In genomic region chr11:94400839-94401772, GRCh38 we compare ENCODE assay signal across 8 cellular contexts. TPM values are rescaled to one million over a fixed set of nuclear protein-coding genes. Genes with fewer than 3 reads are reported as not detected.
DNase-seq lines count a peak whose midpoint lies in the region; ATAC-seq and TF ChIP-seq lines count a peak whose summit lies in the region.

GPR83 (minus strand) TSS chr11:94401419; CDS start chr11:94401247, 172 bp downstream.

- H2AFZ ChIP-seq in ACC112 (ENCODE audit: low read length, unreplicated experiment), result no peak within 1 kb of the TSS
- peak within 1 kb of the TSS; percentile 90 for H2AFZ ChIP-seq in IMR-90 (replicated peaks; ENCODE audit: low read length, poor library complexity)
- no peak within 1 kb of the TSS for H2AFZ ChIP-seq in MM.1S (ENCODE audit: low read length)

- in situ Hi-C loops in IMR-90 (cut with MboI; ENCODE audit: low sequenced_read_pairs), result no loop called here

- H3K18ac ChIP-seq in IMR-90 (ENCODE audit: low read depth, low read length), result no peak within 1 kb of the TSS

- no peaks in the 10 kb centered on the region for H3K9me1 ChIP-seq in IMR-90 (ENCODE audit: insufficient read depth, low read length)

- no peak within 1 kb of the TSS; the same call in 1 of the 2 replicates for H3K23ac ChIP-seq in IMR-90 (ENCODE audit: low read depth, low read length)

- H4K8ac ChIP-seq in IMR-90 (ENCODE audit: low read depth in 2 of 2, low read length in 2 of 2), result no peak within 1 kb of the TSS

- H3K36me3 ChIP-seq in ACC112 (ENCODE audit: insufficient read depth, low read length) (no peaks in the 10 kb centered on the region), IMR-90 (ENCODE audit: control insufficient read depth, insufficient read depth, low read length) (no peaks in the 10 kb centered on the region), duodenal mucosa (ENCODE audit: control insufficient read depth in 1 of 2, insufficient read depth in 2 of 2, low read length in 2 of 2) (no peaks in the 10 kb centered on the region), mesodermal cell (ENCODE audit: control insufficient read depth, insufficient read depth, low read length) (no peaks in the 10 kb centered on the region), MM.1S (replicated peaks; ENCODE audit: insufficient read depth, low read length) (no peaks in the 10 kb centered on the region)

- no peak within 1 kb of the TSS for H4K91ac ChIP-seq in IMR-90 (ENCODE audit: insufficient read depth, low read depth, low read length)

- no peak within 1 kb of the TSS for H2BK15ac ChIP-seq in IMR-90 (ENCODE audit: low read depth, low read length)

- peaks cover 7% of the 10 kb centered on the region for H3K4me1 Mint-ChIP-seq in CD4-positive, alpha-beta T cell (ENCODE audit: low read depth)

- TF ChIP-seq CTCF in IMR-90 (conservative IDR thresholded peaks at IDR 0.05; ENCODE audit: low read depth, low read length) (no peak), MM.1S (IDR thresholded peaks at IDR 0.05; ENCODE audit: low read length) (no peak)
- TF ChIP-seq CTCF in CD4-positive, alpha-beta T cell (IDR thresholded peaks at IDR 0.05), result no peak

- dilution Hi-C loops in IMR-90 (cut with HindIII; ENCODE audit: low sequenced_read_pairs, unreplicated experiment), result no loop called here

- no peak within 1 kb of the TSS for H3K14ac ChIP-seq in IMR-90 (replicated peaks; ENCODE audit: low read depth, low read length)

- no peak within 1 kb of the TSS for H2BK5ac ChIP-seq in IMR-90 (ENCODE audit: low read depth, low read length, poor library complexity, severe bottlenecking)

- no peaks in the 10 kb centered on the region for H3F3A ChIP-seq in MM.1S (ENCODE audit: insufficient read depth, low read length)

- no peak within 1 kb of the TSS for H3K4ac ChIP-seq in IMR-90 (ENCODE audit: low read depth, low read length)

- H4K5ac ChIP-seq in IMR-90 (ENCODE audit: low read depth, low read length), result no peak within 1 kb of the TSS

- peaks cover 61% of the 10 kb centered on the region for H3K27me3 ChIP-seq in ACC112 (ENCODE audit: insufficient read depth, low read length)
- peaks cover 37% of the 10 kb centered on the region for H3K27me3 ChIP-seq in IMR-90 (ENCODE audit: control insufficient read depth, insufficient read depth, low read length)
- H3K27me3 ChIP-seq in duodenal mucosa (ENCODE audit: control insufficient read depth in 1 of 2, insufficient read depth in 2 of 2, low read length in 2 of 2), result peaks cover 25 to 39% of the 10 kb centered on the region in 2 donors
- peaks cover 45% of the 10 kb centered on the region for H3K27me3 ChIP-seq in CD4-positive, alpha-beta T cell (ENCODE audit: control insufficient read depth, insufficient read depth, low read length)
- H3K27me3 ChIP-seq in MM.1S (replicated peaks; ENCODE audit: insufficient read depth, low read length), result no peaks in the 10 kb centered on the region

- no peaks in the 10 kb centered on the region for H4K20me1 ChIP-seq in IMR-90 (ENCODE audit: insufficient read depth, low read length)
- H4K20me1 ChIP-seq in MM.1S (ENCODE audit: insufficient read depth, low read length), result no peaks in the 10 kb centered on the region

- no peak within 1 kb of the TSS for H2BK20ac ChIP-seq in IMR-90 (ENCODE audit: low read depth, low read length)

- peaks cover 57% of the 10 kb centered on the region for H3K27me3 Mint-ChIP-seq in CD4-positive, alpha-beta T cell

- H2AK9ac ChIP-seq in IMR-90 (replicated peaks; ENCODE audit: low read depth, low read length, poor library complexity), result peak within 1 kb of the TSS; percentile 67

- H3K79me1 ChIP-seq in IMR-90 (ENCODE audit: low read depth in 1 of 2, low read length in 2 of 2), result no peaks in the 10 kb centered on the region

- TF ChIP-seq RAD21 in IMR-90 (IDR thresholded peaks at IDR 0.05; ENCODE audit: low read length), result no peak

- H3K4me2 ChIP-seq in IMR-90 (ENCODE audit: low read depth, low read length), result peak within 1 kb of the TSS; percentile 93
- H3K4me2 ChIP-seq in MM.1S (ENCODE audit: low read depth, low read length), result no peak within 1 kb of the TSS

- peaks cover 11% of the 10 kb centered on the region for H3K9me3 Mint-ChIP-seq in CD4-positive, alpha-beta T cell

- no peak within 1 kb of the TSS for H2AK5ac ChIP-seq in IMR-90 (ENCODE audit: low read depth, low read length)

- H3K27ac ChIP-seq in ACC112 (ENCODE audit: low read depth, low read length), result no peak within 1 kb of the TSS
- no peak within 1 kb of the TSS for H3K27ac ChIP-seq in IMR-90 (ENCODE audit: insufficient read depth, low read length)
- H3K27ac ChIP-seq in duodenal mucosa (ENCODE audit: low read depth, low read length), result no peak within 1 kb of the TSS
- H3K27ac ChIP-seq in mesodermal cell (ENCODE audit: low read depth, low read length, severe bottlenecking), result no peak within 1 kb of the TSS
- no peak within 1 kb of the TSS for H3K27ac ChIP-seq in CD4-positive, alpha-beta T cell (ENCODE audit: low read depth, low read length)
- H3K27ac ChIP-seq in MM.1S (ENCODE audit: low read length), result no peak within 1 kb of the TSS

- H3K9me3 ChIP-seq in IMR-90 (ENCODE audit: control insufficient read depth, insufficient read depth, low read length), result no peaks in the 10 kb centered on the region; the same call in 1 of the 2 replicates
- no peaks in the 10 kb centered on the region for H3K9me3 ChIP-seq in duodenal mucosa (ENCODE audit: control insufficient read depth in 1 of 2, low read length in 2 of 2)
- no peaks in the 10 kb centered on the region for H3K9me3 ChIP-seq in mesodermal cell (ENCODE audit: control insufficient read depth, low read length)
- H3K9me3 ChIP-seq in CD4-positive, alpha-beta T cell (ENCODE audit: control insufficient read depth, low read length), result peaks cover 13% of the 10 kb centered on the region
- no peaks in the 10 kb centered on the region for H3K9me3 ChIP-seq in MM.1S (replicated peaks; ENCODE audit: insufficient read depth, low read length)

- intact Hi-C loops in IMR-90 (cut with micrococcal nuclease), result no loop called here
- intact Hi-C loops in CD4-positive, alpha-beta T cell (cut with DNase I, micrococcal nuclease), result no loop called here

- H3K4me3 ChIP-seq in ACC112 (ENCODE audit: low read depth, low read length) (peak within 1 kb of the TSS; percentile 72), IMR-90 (ENCODE audit: insufficient read depth, low read depth, low read length) (peak within 1 kb of the TSS; percentile 36), duodenal mucosa (ENCODE audit: low read depth in 1 of 2, low read length in 2 of 2) (peak within 1 kb of the TSS; percentile 16 to 29), mesodermal cell (ENCODE audit: extremely low read depth, insufficient read depth, low read length, poor library complexity, severe bottlenecking) (peak within 1 kb of the TSS; percentile 42), MM.1S (ENCODE audit: low read length) (no peak within 1 kb of the TSS)

- TF ChIP-seq POLR2A in IMR-90 (IDR thresholded peaks at IDR 0.05; ENCODE audit: low read depth, low read length), result no peak

- POLR2A ChIA-PET in IMR-90 (lab: Charles Lee; ENCODE audit: unreplicated experiment), result no interaction called here
- POLR2A ChIA-PET in CD4-positive, alpha-beta T cell (lab: Charles Lee), result no interaction called here

- H2BK120ac ChIP-seq in IMR-90 (ENCODE audit: low read depth, low read length), result no peak within 1 kb of the TSS

- no TSS peak for BruUV-seq in IMR-90 (replicated peaks; lab: Mats Ljungman, UMichigan)

- ATAC-seq in IMR-90 (ENCODE audit: low read depth), result peak; percentile 82
- ATAC-seq in CD4-positive, alpha-beta T cell (ENCODE audit: poor library complexity), result no peak

- WGBS in IMR-90 (ENCODE audit: extremely low coverage in 2 of 2, insufficient read length in 1 of 2), 2 experiments, result 11% methylated on average over 7 of the region's 73 CpGs; no CpG with 5 or more reads in 1 of the 2 experiments
- 9 to 11% methylated on average over 46 to 54 of the region's 73 CpGs for WGBS in mesodermal cell (ENCODE audit: insufficient coverage in 2 of 2), 2 experiments

- CTCF ChIA-PET in IMR-90 (lab: Yijun Ruan, JAX), result interaction anchor here (0.6 kb wide), 1 partner anchor 480 kb away, joined by 3 read pairs; no protein-coding TSS in a partner anchor
- CTCF ChIA-PET in CD4-positive, alpha-beta T cell (lab: Charles Lee), result no interaction called here

- DNase-seq in IMR-90, result peak; percentile 12
- no peak for DNase-seq in mucosa of gallbladder (ENCODE audit: low spot score)
- no peak for DNase-seq in CD4-positive, alpha-beta T cell
- DNase-seq in OCI-M2 (lab: John Stamatoyannopoulos, UW; ENCODE audit: unreplicated experiment), result no peak
- DNase-seq in MM.1S, result no peak

- H3K9me2 ChIP-seq in MM.1S (replicated peaks; ENCODE audit: insufficient read depth, low read length), result no peaks in the 10 kb centered on the region

- H3K36me3 Mint-ChIP-seq in CD4-positive, alpha-beta T cell (ENCODE audit: low read depth), result peaks cover 4% of the 10 kb centered on the region

- H3K4me1 ChIP-seq in ACC112 (ENCODE audit: control insufficient read depth, insufficient read depth, low read length, unreplicated experiment) (peaks cover 8% of the 10 kb centered on the region), IMR-90 (ENCODE audit: control insufficient read depth, insufficient read depth, low read length) (peaks cover 4% of the 10 kb centered on the region; the same call in 1 of the 2 replicates), duodenal mucosa (ENCODE audit: control insufficient read depth in 1 of 2, insufficient read depth in 2 of 2, low read length in 2 of 2) (no peaks in the 10 kb centered on the region), mesodermal cell (ENCODE audit: control insufficient read depth, insufficient read depth, low read length, poor library complexity, severe bottlenecking) (peaks cover 4% of the 10 kb centered on the region), MM.1S (ENCODE audit: low read length) (no peaks in the 10 kb centered on the region)

- no peak within 1 kb of the TSS for H3K56ac ChIP-seq in IMR-90 (ENCODE audit: extremely low read depth, insufficient read depth, low read length)

- H3K79me2 ChIP-seq in ACC112 (ENCODE audit: control insufficient read depth, insufficient read depth, low read length, unreplicated experiment) (no peaks in the 10 kb centered on the region), MM.1S (ENCODE audit: low read length) (no peaks in the 10 kb centered on the region)

- H3K27ac Mint-ChIP-seq in CD4-positive, alpha-beta T cell, result no peak within 1 kb of the TSS

- H3K4me3 Mint-ChIP-seq in CD4-positive, alpha-beta T cell, result no peak within 1 kb of the TSS

- H3K9ac ChIP-seq in IMR-90 (ENCODE audit: low read depth, low read length) (no peak within 1 kb of the TSS), duodenal mucosa (ENCODE audit: low read depth in 1 of 2, low read length in 2 of 2) (no peak within 1 kb of the TSS), MM.1S (ENCODE audit: low read length) (no peak within 1 kb of the TSS)

TF ChIP-seq in IMR-90, 13 proteins besides CTCF, POLR2A, EP300 and RAD21 (continues in another document):
- no peak for TF ChIP-seq MXI1 (IDR thresholded peaks at IDR 0.05; ENCODE audit: borderline replicate concordance, low read depth, low read length)
- TF ChIP-seq BHLHE40 (IDR thresholded peaks at IDR 0.05; ENCODE audit: low read depth, low read length), result no peak

RNA-seq across cellular contexts. Expression of gene GPR83, which starts in this region (rescaled TPM):
- total RNA-seq in IMR-90 (2012; rRNA removed) (under 0.01 TPM in 2 replicates), mucosa of gallbladder (0.09 TPM)
- 0.03 and 0.07 TPM in 2 replicates for polyA plus RNA-seq in IMR-90 (2012; rRNA removed)
- polyA plus RNA-seq in IMR-90 (2012; cell fraction: cytosol; rRNA removed), result 0.02 and 0.05 TPM in 2 replicates
- 0.10 TPM in 2 replicates for polyA plus RNA-seq in IMR-90 (2012; cell fraction: nucleus; rRNA removed; ENCODE audit: low replicate concordance)
- 1.2 TPM for polyA plus RNA-seq in mesodermal cell (2013, experiment 1 of 2)
- 1.7 TPM for polyA plus RNA-seq in mesodermal cell (2013, experiment 2 of 2)
- under 1 TPM in 1 of 2 experiments, not detected in 1; 0.11 TPM for total RNA-seq in CD4-positive, alpha-beta T cell

Comparison
In these comparisons a context has a peak if more than half of its experiments do, and no peak if none do; other contexts are left out.
1. Peak in DNase-seq, ATAC-seq, H3K4me3 ChIP-seq and H3K4me2 ChIP-seq in IMR-90; RNA of the gene not detected or under 1 TPM.